In the genomic region with DNA sequence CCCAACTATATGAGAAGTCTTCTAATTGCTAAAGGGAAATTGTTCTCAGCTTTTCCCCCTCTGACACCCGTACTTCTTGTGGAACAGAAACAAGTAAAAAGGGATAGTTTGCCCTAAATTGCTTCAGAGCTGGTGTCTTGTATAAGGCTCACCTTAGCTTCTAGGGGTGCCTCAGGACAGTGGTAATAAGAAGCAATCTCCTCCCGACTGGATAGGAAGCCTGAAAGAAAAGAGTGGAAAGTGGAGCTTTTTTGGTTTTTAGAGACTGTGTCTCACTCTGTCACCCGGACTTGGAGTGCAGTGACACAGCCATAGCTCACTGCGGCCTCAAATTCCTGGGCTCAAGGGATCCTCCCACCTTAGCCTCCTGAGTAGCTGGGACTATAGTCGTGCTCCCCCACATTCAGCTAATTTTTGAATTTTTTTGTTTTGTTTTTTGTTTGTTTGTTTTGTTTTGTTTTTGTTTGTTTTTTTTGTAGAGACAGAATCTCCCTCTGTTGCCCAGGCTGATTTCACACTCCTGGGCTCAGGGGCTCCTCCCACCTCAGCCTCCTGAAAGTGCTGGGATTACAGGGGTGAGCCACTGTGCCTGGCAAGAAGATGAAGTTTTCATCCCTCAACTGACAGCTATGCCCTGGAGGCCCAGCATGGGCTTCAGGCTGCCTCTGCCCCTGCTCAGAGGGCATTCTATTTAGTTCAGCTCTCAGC, we compare ENCODE assay signal across 35 cellular contexts. TPM values are rescaled to one million over a fixed set of nuclear protein-coding genes. Genes with fewer than 3 reads are reported as not detected.
"Had no signal": no experiment of that assay in that cellular context is flagged by ENCODE, and none has a peak within 500 bp of the region (broad histone marks: within the 10 kb centered on the region; RNA-seq: fewer than 3 reads in every experiment).

No MANE protein-coding gene starts in this region.

- H3K36me3 ChIP-seq: brain microvascular endothelial cell, esophagus muscularis mucosa, gastrocnemius medialis, heart left ventricle, WERI-Rb-1 had no signal

- H3K4me1 Mint-ChIP-seq: activated T-helper 17 cell treated with anti-CD3 and anti-CD28 coated beads, Interleukin-2, amount 50 U/mL, for 72 hours; central memory CD8-positive, alpha-beta T cell had no signal

- H3K27me3 Mint-ChIP-seq: activated B cell treated with CpG ODN at 0.5 μM for 24 hours had no signal

- H3K27ac Mint-ChIP-seq: activated B cell treated with CpG ODN at 0.5 μM for 24 hours; activated CD8-positive, alpha-beta T cell treated with anti-CD3 and anti-CD28 coated beads for 36 hours; activated naive CD8-positive, alpha-beta T cell; activated T-helper 17 cell treated with anti-CD3 and anti-CD28 coated beads, Interleukin-2, amount 50 U/mL, for 72 hours; effector memory CD8-positive, alpha-beta T cell had no signal

- H3K36me3 Mint-ChIP-seq: activated naive CD8-positive, alpha-beta T cell had no signal

- H3K27ac ChIP-seq: brain microvascular endothelial cell, esophagus muscularis mucosa, foreskin keratinocyte, gastrocnemius medialis, heart left ventricle, WERI-Rb-1 had no signal

- DNase-seq: activated B cell treated with CpG ODN at 0.5 μM for 24 hours; activated CD4-positive, alpha-beta T cell treated with anti-CD3 and anti-CD28 coated beads for 48 hours; activated CD4-positive, alpha-beta T cell treated with anti-CD3 and anti-CD28 coated beads, Interleukin-2, amount 50 U/mL, for 1 hour; activated CD4-positive, alpha-beta T cell treated with anti-CD3 and anti-CD28 coated beads, Interleukin-2, amount 50 U/mL, for 48 hours; activated CD8-positive, alpha-beta memory T cell treated with anti-CD3 and anti-CD28 coated beads for 24 hours; activated CD8-positive, alpha-beta T cell treated with anti-CD3 and anti-CD28 coated beads for 36 hours; activated effector memory CD4-positive, alpha-beta T cell treated with Interleukin-2 at 50 U/mL for 16 hours; activated gamma-delta T cell treated with Interleukin-2 at 50 U/mL for 16 hours; activated naive CD4-positive, alpha-beta T cell treated with anti-CD3 and anti-CD28 coated beads, Interleukin-2, amount 50 U/mL, for 16 hours; activated naive CD4-positive, alpha-beta T cell treated with Interleukin-2 at 50 U/mL for 16 hours; activated T-cell treated with anti-CD3 and anti-CD28 coated beads, Interleukin-2, amount 50 U/mL, for 4 hours; amniotic stem cell; anterior cingulate cortex; brain microvascular endothelial cell; cortex of kidney; dermis blood vessel endothelial cell; effector CD4-positive, alpha-beta T cell; effector memory CD8-positive, alpha-beta T cell; erythroblast; foreskin keratinocyte; gastrocnemius medialis; glutamatergic neuron; heart left ventricle; T-helper 9 cell; WERI-Rb-1 had no signal

- H3K4me3 ChIP-seq: esophagus muscularis mucosa, gastrocnemius medialis, heart left ventricle had no signal

- ATAC-seq: activated CD4-positive, CD25-positive, alpha-beta regulatory T cell treated with anti-CD3 and anti-CD28 coated beads, Interleukin-2, amount 50 U/mL, for 24 hours; activated CD8-positive, alpha-beta T cell treated with anti-CD3 and anti-CD28 coated beads for 36 hours; activated T-cell treated with anti-CD3 and anti-CD28 coated beads, Interleukin-2, amount 50 U/mL, for 4 hours; activated T-helper 17 cell treated with anti-CD3 and anti-CD28 coated beads, Interleukin-2, amount 50 U/mL, for 72 hours; effector memory CD8-positive, alpha-beta T cell; foreskin keratinocyte; gastrocnemius medialis; heart left ventricle had no signal

- H3K27me3 ChIP-seq: brain microvascular endothelial cell, gastrocnemius medialis had no signal

- H3K9me3 ChIP-seq: esophagus muscularis mucosa, gastrocnemius medialis, heart left ventricle had no signal

- H3K4me3 Mint-ChIP-seq: activated B cell treated with CpG ODN at 0.5 μM for 24 hours; activated CD8-positive, alpha-beta T cell treated with anti-CD3 and anti-CD28 coated beads for 36 hours; activated naive CD8-positive, alpha-beta T cell; activated T-cell treated with anti-CD3 and anti-CD28 coated beads, Interleukin-2, amount 50 U/mL, for 4 hours; activated T-helper 17 cell treated with anti-CD3 and anti-CD28 coated beads, Interleukin-2, amount 50 U/mL, for 72 hours; central memory CD8-positive, alpha-beta T cell; effector memory CD8-positive, alpha-beta T cell had no signal

- H3K4me1 ChIP-seq: esophagus muscularis mucosa, foreskin keratinocyte, gastrocnemius medialis, heart left ventricle had no signal

RNA-seq across cellular contexts. Expression of a gene that starts 3.4 kb away (rescaled TPM):
- total RNA-seq: activated B cell treated with CpG ODN at 0.5 μM for 24 hours; activated CD8-positive, alpha-beta T cell treated with anti-CD3 and anti-CD28 coated beads for 36 hours; activated T-helper 17 cell treated with anti-CD3 and anti-CD28 coated beads, Interleukin-2, amount 50 U/mL, for 72 hours; astrocyte; bronchial epithelial cell; cardiac septum; cerebellum; dermis blood vessel endothelial cell; esophagus muscularis mucosa; foreskin keratinocyte; T-helper 2 cell treated with Interferon-gamma antibody and Interleukin-4, amounts not matched to agents 100 ng/mL and 5 ng/mL, for 36 hours had no signal

RNA-seq across cellular contexts. Expression of a gene that starts 47.3 kb away (rescaled TPM):
- total RNA-seq: activated B cell treated with CpG ODN at 0.5 μM for 24 hours; activated T-helper 17 cell treated with anti-CD3 and anti-CD28 coated beads, Interleukin-2, amount 50 U/mL, for 72 hours; cardiac septum; cerebellum; dermis blood vessel endothelial cell; gastrocnemius medialis; T-helper 2 cell treated with Interferon-gamma antibody and Interleukin-4, amounts not matched to agents 100 ng/mL and 5 ng/mL, for 36 hours had no signal

RNA-seq across cellular contexts. Expression of a gene that starts 52.4 kb away (rescaled TPM):
- total RNA-seq: activated B cell treated with CpG ODN at 0.5 μM for 24 hours; activated CD8-positive, alpha-beta T cell treated with anti-CD3 and anti-CD28 coated beads for 36 hours; activated T-helper 17 cell treated with anti-CD3 and anti-CD28 coated beads, Interleukin-2, amount 50 U/mL, for 72 hours; cardiac septum; dermis blood vessel endothelial cell; T-helper 2 cell treated with Interferon-gamma antibody and Interleukin-4, amounts not matched to agents 100 ng/mL and 5 ng/mL, for 36 hours had no signal
